ENCODE assay signal across 18 cellular contexts in the genomic region with DNA sequence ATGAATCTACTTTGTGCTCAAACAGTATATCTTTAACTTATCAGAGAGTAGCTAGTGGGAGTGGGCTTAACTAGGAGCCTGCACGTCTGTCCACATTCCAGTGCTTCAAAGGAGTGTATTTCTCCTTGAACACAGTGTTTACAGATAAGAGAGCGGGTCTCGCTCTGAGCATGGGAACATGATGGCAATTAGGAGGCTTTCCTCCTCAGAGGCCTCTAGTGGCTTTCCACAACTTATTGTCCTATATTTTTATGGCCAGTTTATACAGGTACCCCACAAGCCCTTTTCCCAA. TPM values are rescaled to one million over a fixed set of nuclear protein-coding genes. Genes with fewer than 3 reads are reported as not detected.
"Had no signal": no experiment of that assay in that cellular context is flagged by ENCODE, and none has a peak within 500 bp of the region (broad histone marks: within the 10 kb centered on the region; RNA-seq: fewer than 3 reads in every experiment).

No MANE protein-coding gene starts in this region.

RNA-seq across cellular contexts. Expression of gene PLA2G2E, which starts 3.7 kb away (rescaled TPM):
- total RNA-seq: naive thymus-derived CD4-positive, alpha-beta T cell; natural killer cell; occipital lobe; osteoblast; ovary; prostate gland; pulmonary artery endothelial cell; right atrium auricular region; sciatic nerve; stomach; subcutaneous adipose tissue; temporal lobe; transverse colon; upper lobe of right lung; urinary bladder; uterus had no signal
- polyA plus RNA-seq: naive thymus-derived CD4-positive, alpha-beta T cell; neural cell; ovary; stomach; thymus; urinary bladder had no signal

RNA-seq across cellular contexts. Expression of gene PLA2G2A, which starts 52.3 kb away (rescaled TPM):
- total RNA-seq: naive thymus-derived CD4-positive, alpha-beta T cell; natural killer cell; occipital lobe; osteoblast; pulmonary artery endothelial cell; temporal lobe had no signal
- polyA plus RNA-seq: naive thymus-derived CD4-positive, alpha-beta T cell; neural cell had no signal
